Comparison of ENCODE assay signal across 1 cellular context in genomic region chr17:50111687-50112655, GRCh38.
A peak's percentile ranks its signal among the peaks of the same experiment; 100 is the strongest.
TF ChIP-seq lines count a peak whose summit lies in the region.

No MANE protein-coding gene starts in this region.

TF ChIP-seq in H1, 55 proteins besides CTCF, POLR2A, EP300 and RAD21:
- TF ChIP-seq SP1 (IDR thresholded peaks at IDR 0.05; ENCODE audit: low read depth, low read length) = no peak
- TF ChIP-seq SRF (IDR thresholded peaks at IDR 0.05; ENCODE audit: low read depth, low read length) = peak; percentile 53; the same call in 1 of the 2 replicates
TF ChIP-seq in H1: peak in this region for 1.
